8 cellular contexts compared by ENCODE assay signal in the genomic region with DNA sequence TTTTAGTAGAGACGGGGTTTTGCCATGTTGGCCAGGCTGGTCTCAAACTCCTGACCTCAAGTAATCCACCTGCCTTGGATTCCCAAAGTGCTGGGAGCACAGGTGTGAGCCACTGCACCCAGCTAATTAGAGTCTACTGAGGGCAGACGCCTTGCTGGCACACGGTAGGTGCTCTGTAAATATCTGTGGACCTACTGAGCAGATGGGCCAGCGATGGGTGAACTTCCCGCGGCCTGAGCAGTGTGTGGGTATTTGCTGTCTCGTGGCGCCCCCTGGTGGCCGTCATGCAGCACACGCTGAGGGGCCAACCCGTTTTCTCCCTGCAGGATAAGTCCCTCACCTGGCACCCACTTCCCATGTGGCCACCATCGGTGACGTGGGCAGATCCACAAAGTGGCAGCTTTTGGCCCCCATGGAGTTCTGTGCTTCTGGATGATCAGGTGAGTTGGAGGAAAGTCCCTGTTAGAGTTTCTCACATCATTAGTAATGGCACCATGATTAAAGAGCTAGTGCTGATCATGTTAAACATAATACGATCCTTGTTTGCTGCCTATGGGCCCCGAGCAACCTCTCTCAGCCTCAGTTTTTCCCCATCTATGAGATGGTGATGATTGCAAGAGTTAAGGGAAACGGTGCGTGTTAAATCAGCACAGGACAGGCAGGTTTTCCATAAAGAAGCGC. TPM values are rescaled to one million over a fixed set of nuclear protein-coding genes. Genes with fewer than 3 reads are reported as not detected.
DNase-seq lines count a peak whose midpoint lies in the region; ATAC-seq and TF ChIP-seq lines count a peak whose summit lies in the region.

No MANE protein-coding gene starts in this region.

- H3K4me3 Mint-ChIP-seq in T-helper 2 cell treated with Interferon-gamma antibody and Interleukin-4, amounts not matched to agents 5 μg/mL and 100 μg/mL, for 36 hours, result no peak overlapping the region

- peaks cover 6% of the 10 kb centered on the region for H3K9me3 Mint-ChIP-seq in T-helper 2 cell treated with Interferon-gamma antibody and Interleukin-4, amounts not matched to agents 5 μg/mL and 100 μg/mL, for 36 hours

- peaks cover 4% of the 10 kb centered on the region for H3K4me1 Mint-ChIP-seq in T-helper 2 cell treated with Interferon-gamma antibody and Interleukin-4, amounts not matched to agents 5 μg/mL and 100 μg/mL, for 36 hours (ENCODE audit: low read depth)

- DNase-seq in AG10803 (ENCODE audit: low read depth), result peak; percentile 70
- peak; percentile 71 for DNase-seq in NCI-H1092 (lab: John Stamatoyannopoulos, UW)
- DNase-seq in T-helper 2 cell treated with Interferon-gamma antibody and Interleukin-4, amounts not matched to agents 5 μg/mL and 100 μg/mL, for 36 hours (ENCODE audit: low spot score), result peak; percentile 67
- DNase-seq in amniotic stem cell (lab: John Stamatoyannopoulos, UW), result peak; percentile 57
- peak; percentile 83 for DNase-seq in right atrium auricular region (ENCODE audit: low spot score)
- no peak for DNase-seq in retinal pigment epithelial cell (ENCODE audit: low read depth)

- ATAC-seq in GM21367 (IDR thresholded peaks at IDR 0.05; ENCODE audit: unreplicated experiment) (peak; percentile 65), GM21360 (IDR thresholded peaks at IDR 0.05; ENCODE audit: unreplicated experiment) (no peak)

- no peak overlapping the region for H3K4me3 ChIP-seq in AG10803 (ENCODE audit: low read length)
- H3K4me3 ChIP-seq in right atrium auricular region, result no peak overlapping the region
- no peak overlapping the region for H3K4me3 ChIP-seq in retinal pigment epithelial cell (ENCODE audit: low read length)

- no peak overlapping the region for H3K27ac ChIP-seq in right atrium auricular region

- no peak overlapping the region for H3K27ac Mint-ChIP-seq in T-helper 2 cell treated with Interferon-gamma antibody and Interleukin-4, amounts not matched to agents 5 μg/mL and 100 μg/mL, for 36 hours

- H3K36me3 Mint-ChIP-seq in T-helper 2 cell treated with Interferon-gamma antibody and Interleukin-4, amounts not matched to agents 5 μg/mL and 100 μg/mL, for 36 hours (ENCODE audit: low read depth), result peaks cover 4% of the 10 kb centered on the region

- no peaks in the 10 kb centered on the region for H3K27me3 ChIP-seq in right atrium auricular region

- H3K27me3 Mint-ChIP-seq in T-helper 2 cell treated with Interferon-gamma antibody and Interleukin-4, amounts not matched to agents 5 μg/mL and 100 μg/mL, for 36 hours (ENCODE audit: low read depth), result peaks cover 2% of the 10 kb centered on the region

- H3K4me1 ChIP-seq in right atrium auricular region, result peaks cover 0 to 12% of the 10 kb centered on the region in 2 donors

- H3K36me3 ChIP-seq in right atrium auricular region, result peaks cover 15% of the 10 kb centered on the region

- peak; percentile 80 for TF ChIP-seq CTCF in AG10803 (conservative IDR thresholded peaks at IDR 0.05; ENCODE audit: low read length)
- TF ChIP-seq CTCF in right atrium auricular region (IDR thresholded peaks at IDR 0.05), result peak; percentile 91 to 96
- peak; percentile 83 for TF ChIP-seq CTCF in retinal pigment epithelial cell (conservative IDR thresholded peaks at IDR 0.05; ENCODE audit: low read depth, low read length)

- H3K9me3 ChIP-seq in right atrium auricular region, result no peaks in the 10 kb centered on the region

RNA-seq across cellular contexts. Expression of gene ZDHHC7, which starts 40.7 kb away (rescaled TPM):
- total RNA-seq in right atrium auricular region, result 10 to 100 TPM; 36.0 to 48.7 TPM

RNA-seq across cellular contexts. Expression of gene KIAA0513, which starts 57.0 kb away (rescaled TPM):
- 10 to 100 TPM; 12.6 to 14.1 TPM for total RNA-seq in right atrium auricular region
